In genomic region chr7:75980865-75981449, GRCh38 we compare ENCODE assay signal across 14 cellular contexts.
"Had no signal": no experiment of that assay in that cellular context is flagged by ENCODE, and none has a peak within 500 bp of the region (broad histone marks: within the 10 kb centered on the region; RNA-seq: fewer than 3 reads in every experiment).

No MANE protein-coding gene starts in this region.

- ATAC-seq: T-helper 17 cell had no signal

- H3K4me3 Mint-ChIP-seq: activated naive CD4-positive, alpha-beta T cell treated with anti-CD3 and anti-CD28 coated beads, Interleukin-2, amount 50 U/mL, for 24 hours; dendritic cell treated with granulocyte-macrophage colony-stimulating factor and Interleukin-4, amounts not matched to agents 40 ng/mL and 50 ng/mL, for 4 days; endodermal cell; T-helper 17 cell had no signal

- H3K4me1 Mint-ChIP-seq: activated naive CD4-positive, alpha-beta T cell treated with anti-CD3 and anti-CD28 coated beads, Interleukin-2, amount 50 U/mL, for 24 hours; endodermal cell; T-helper 17 cell had no signal

- H3K4me3 ChIP-seq: body of pancreas, smooth muscle cell, testis had no signal

- H3K27me3 ChIP-seq: body of pancreas, testis had no signal

- H3K9me3 ChIP-seq: body of pancreas, testis had no signal

- H3K27ac Mint-ChIP-seq: activated naive CD4-positive, alpha-beta T cell treated with anti-CD3 and anti-CD28 coated beads, Interleukin-2, amount 50 U/mL, for 24 hours; dendritic cell treated with granulocyte-macrophage colony-stimulating factor and Interleukin-4, amounts not matched to agents 40 ng/mL and 50 ng/mL, for 4 days had no signal

- DNase-seq: activated CD4-positive, alpha-beta T cell treated with anti-CD3 and anti-CD28 coated beads, Interleukin-2, amount 50 U/mL, for 1 hour; activated effector memory CD4-positive, alpha-beta T cell treated with Interleukin-2 at 50 U/mL for 16 hours; activated T-cell treated with anti-CD3 and anti-CD28 coated beads, Interleukin-2, amount 50 U/mL, for 1 hour; amniotic stem cell; endodermal cell; retina; stimulated activated naive CD4-positive, alpha-beta T cell; T-helper 17 cell; testis had no signal

- H3K27ac ChIP-seq: parathyroid adenoma, testis had no signal

- H3K27me3 Mint-ChIP-seq: activated naive CD4-positive, alpha-beta T cell treated with anti-CD3 and anti-CD28 coated beads, Interleukin-2, amount 50 U/mL, for 24 hours; dendritic cell treated with granulocyte-macrophage colony-stimulating factor and Interleukin-4, amounts not matched to agents 40 ng/mL and 50 ng/mL, for 4 days; T-helper 17 cell had no signal

- H3K9me3 Mint-ChIP-seq: activated naive CD4-positive, alpha-beta T cell treated with anti-CD3 and anti-CD28 coated beads, Interleukin-2, amount 50 U/mL, for 24 hours; dendritic cell treated with granulocyte-macrophage colony-stimulating factor and Interleukin-4, amounts not matched to agents 40 ng/mL and 50 ng/mL, for 4 days; endodermal cell had no signal
